Comparison of ENCODE assay signal across 8 cellular contexts in the genomic region with DNA sequence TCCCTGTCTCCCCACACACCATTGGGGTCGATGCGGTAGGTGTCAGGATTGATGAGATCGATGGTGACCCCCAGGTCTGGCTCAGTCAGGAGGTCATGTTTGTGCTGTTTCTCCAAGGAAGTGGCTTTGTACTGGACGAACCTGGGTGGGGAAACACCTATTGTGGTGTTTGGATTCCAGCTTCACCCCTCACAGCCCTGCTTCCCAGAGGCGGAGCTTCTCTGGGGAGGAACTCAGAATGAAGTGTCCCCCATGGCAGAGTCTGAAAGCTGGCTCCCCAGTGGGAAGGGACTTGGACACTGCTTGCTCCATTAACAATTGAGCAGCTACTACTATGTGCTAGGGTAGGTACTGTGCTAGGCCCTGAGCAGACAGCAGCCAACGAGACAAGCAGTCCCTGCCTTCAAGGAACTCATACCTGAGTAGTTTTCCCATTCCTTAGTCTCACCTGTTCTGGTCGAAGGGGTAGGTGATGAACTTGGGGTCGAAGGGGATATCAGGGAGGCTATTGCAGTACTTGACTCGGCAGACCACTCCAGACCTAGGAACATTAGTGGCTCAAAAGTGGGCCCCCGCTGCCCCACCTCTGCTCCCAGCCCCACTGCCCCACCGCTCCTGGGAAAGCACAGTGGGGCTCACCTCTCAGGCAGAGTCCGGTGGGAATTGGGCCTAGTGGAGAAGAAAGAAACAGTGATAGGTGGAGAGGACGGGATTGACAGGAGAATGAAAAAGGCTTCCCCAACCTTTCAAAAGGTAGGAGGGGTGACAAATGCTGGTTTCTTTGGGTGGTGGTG. TPM values are rescaled to one million over a fixed set of nuclear protein-coding genes. Genes with fewer than 3 reads are reported as not detected.
DNase-seq lines count a peak whose midpoint lies in the region; ATAC-seq lines count a peak whose summit lies in the region.

No MANE protein-coding gene starts in this region.

- H3K4me3 ChIP-seq in iPS-18c (ENCODE audit: insufficient read depth, low read depth, low read length): peak overlapping the region; percentile 92
- H3K4me3 ChIP-seq in subcutaneous abdominal adipose tissue (ENCODE audit: low read depth in 1 of 5, low read length in 5 of 5): peak overlapping the region; percentile 80 to 99 (median 97)

- H3K9me3 ChIP-seq in iPS-18c (ENCODE audit: control insufficient read depth, insufficient read depth, low read length): no peaks in the 10 kb centered on the region
- no peaks in the 10 kb centered on the region for H3K9me3 ChIP-seq in subcutaneous abdominal adipose tissue (ENCODE audit: control insufficient read depth in 5 of 5, low read length in 5 of 5)

- peak overlapping the region; percentile 99 for H3K4me3 Mint-ChIP-seq in T-helper 2 cell treated with Interferon-gamma antibody and Interleukin-4, amounts not matched to agents 5 μg/mL and 100 μg/mL, for 36 hours
- peak overlapping the region; percentile 98 for H3K4me3 Mint-ChIP-seq in activated T-helper 2 cell treated with anti-CD3 and anti-CD28 coated beads, Interferon-gamma antibody, Interleukin-2, Interleukin-4, amounts not matched to agents 10 μg/mL and 5 μg/mL and 100 μg/mL, durations not matched to agents 14 hours and 24 hours and 36 hours (ENCODE audit: low read depth)

- no peaks in the 10 kb centered on the region for H3K27me3 ChIP-seq in subcutaneous abdominal adipose tissue (ENCODE audit: control insufficient read depth in 5 of 5, insufficient read depth in 4 of 5, low read length in 5 of 5)

- H3K4me1 Mint-ChIP-seq in T-helper 2 cell treated with Interferon-gamma antibody and Interleukin-4, amounts not matched to agents 5 μg/mL and 100 μg/mL, for 36 hours (ENCODE audit: low read depth): peaks cover 11% of the 10 kb centered on the region
- peaks cover 18% of the 10 kb centered on the region for H3K4me1 Mint-ChIP-seq in activated T-helper 2 cell treated with anti-CD3 and anti-CD28 coated beads, Interferon-gamma antibody, Interleukin-2, Interleukin-4, amounts not matched to agents 10 μg/mL and 5 μg/mL and 100 μg/mL, durations not matched to agents 14 hours and 24 hours and 36 hours (ENCODE audit: low read depth)

- peak overlapping the region; percentile 97 for H3K27ac ChIP-seq in subcutaneous abdominal adipose tissue (ENCODE audit: low read depth, low read length)

- peak overlapping the region; percentile 98 for H3K27ac Mint-ChIP-seq in T-helper 2 cell treated with Interferon-gamma antibody and Interleukin-4, amounts not matched to agents 5 μg/mL and 100 μg/mL, for 36 hours
- peak overlapping the region; percentile 96 for H3K27ac Mint-ChIP-seq in activated T-helper 2 cell treated with anti-CD3 and anti-CD28 coated beads, Interferon-gamma antibody, Interleukin-2, Interleukin-4, amounts not matched to agents 10 μg/mL and 5 μg/mL and 100 μg/mL, durations not matched to agents 14 hours and 24 hours and 36 hours

- H3K9me3 Mint-ChIP-seq in T-helper 2 cell treated with Interferon-gamma antibody and Interleukin-4, amounts not matched to agents 5 μg/mL and 100 μg/mL, for 36 hours: no peaks in the 10 kb centered on the region
- no peaks in the 10 kb centered on the region for H3K9me3 Mint-ChIP-seq in activated T-helper 2 cell treated with anti-CD3 and anti-CD28 coated beads, Interferon-gamma antibody, Interleukin-2, Interleukin-4, amounts not matched to agents 10 μg/mL and 5 μg/mL and 100 μg/mL, durations not matched to agents 14 hours and 24 hours and 36 hours

- no peak for ATAC-seq in GM21786 (IDR thresholded peaks at IDR 0.05; ENCODE audit: unreplicated experiment)

- peaks cover 55% of the 10 kb centered on the region for H3K36me3 Mint-ChIP-seq in T-helper 2 cell treated with Interferon-gamma antibody and Interleukin-4, amounts not matched to agents 5 μg/mL and 100 μg/mL, for 36 hours (ENCODE audit: low read depth)
- H3K36me3 Mint-ChIP-seq in activated T-helper 2 cell treated with anti-CD3 and anti-CD28 coated beads, Interferon-gamma antibody, Interleukin-2, Interleukin-4, amounts not matched to agents 10 μg/mL and 5 μg/mL and 100 μg/mL, durations not matched to agents 14 hours and 24 hours and 36 hours (ENCODE audit: low read depth): peaks cover 47% of the 10 kb centered on the region

- H3K4me1 ChIP-seq in subcutaneous abdominal adipose tissue (ENCODE audit: control insufficient read depth in 5 of 5, insufficient read depth in 5 of 5, low read length in 5 of 5): peaks cover 0 to 28% (median 25%) of the 10 kb centered on the region in 5 donors

- peak overlapping the region; percentile 68 to 98 (median 95) for H3K9ac ChIP-seq in subcutaneous abdominal adipose tissue (ENCODE audit: low read length in 5 of 5)

- no peaks in the 10 kb centered on the region for H3K27me3 Mint-ChIP-seq in T-helper 2 cell treated with Interferon-gamma antibody and Interleukin-4, amounts not matched to agents 5 μg/mL and 100 μg/mL, for 36 hours (ENCODE audit: low read depth)
- no peaks in the 10 kb centered on the region for H3K27me3 Mint-ChIP-seq in activated T-helper 2 cell treated with anti-CD3 and anti-CD28 coated beads, Interferon-gamma antibody, Interleukin-2, Interleukin-4, amounts not matched to agents 10 μg/mL and 5 μg/mL and 100 μg/mL, durations not matched to agents 14 hours and 24 hours and 36 hours (ENCODE audit: low read depth)

- DNase-seq in T-helper 2 cell treated with Interferon-gamma antibody and Interleukin-4, amounts not matched to agents 5 μg/mL and 100 μg/mL, for 36 hours (ENCODE audit: low spot score): no peak
- DNase-seq in T-helper 2 cell: no peak
- no peak for DNase-seq in activated T-helper 2 cell treated with anti-CD3 and anti-CD28 coated beads, Interferon-gamma antibody, Interleukin-2, Interleukin-4, amounts not matched to agents 10 μg/mL and 5 μg/mL and 100 μg/mL, durations not matched to agents 14 hours and 24 hours and 36 hours (ENCODE audit: low spot score)
- no peak for DNase-seq in NK-92 treated with Interleukin-12 subunit alpha and Interleukin-12 subunit beta, amount 100 ng/mL, for 24 hours (lab: John Stamatoyannopoulos, UW)
- DNase-seq in EL: no peak

- H3K36me3 ChIP-seq in subcutaneous abdominal adipose tissue (ENCODE audit: control insufficient read depth in 5 of 5, insufficient read depth in 5 of 5, low read length in 5 of 5): peaks cover 5 to 58% (median 57%) of the 10 kb centered on the region in 5 donors

- intact Hi-C loops in activated T-helper 2 cell treated with anti-CD3 and anti-CD28 coated beads, Interferon-gamma antibody, Interleukin-2, Interleukin-4, amounts not matched to agents 10 μg/mL and 5 μg/mL and 100 μg/mL, durations not matched to agents 14 hours and 24 hours and 36 hours (cut with micrococcal nuclease): no loop called here

RNA-seq across cellular contexts. Expression of gene PAF1, which starts 1.1 kb away (rescaled TPM):
- 49.5 and 51.1 TPM in 2 replicates for total RNA-seq in activated T-helper 2 cell treated with anti-CD3 and anti-CD28 coated beads, Interferon-gamma antibody, Interleukin-2, Interleukin-4, amounts not matched to agents 10 μg/mL and 5 μg/mL and 100 μg/mL, durations not matched to agents 14 hours and 24 hours and 36 hours

RNA-seq across cellular contexts. Expression of gene MED29, which starts 1.4 kb away (rescaled TPM):
- total RNA-seq in activated T-helper 2 cell treated with anti-CD3 and anti-CD28 coated beads, Interferon-gamma antibody, Interleukin-2, Interleukin-4, amounts not matched to agents 10 μg/mL and 5 μg/mL and 100 μg/mL, durations not matched to agents 14 hours and 24 hours and 36 hours: 32.3 and 34.7 TPM in 2 replicates

RNA-seq across cellular contexts. Expression of gene ZFP36, which starts 16.8 kb away (rescaled TPM):
- 45.4 and 46.9 TPM in 2 replicates for total RNA-seq in activated T-helper 2 cell treated with anti-CD3 and anti-CD28 coated beads, Interferon-gamma antibody, Interleukin-2, Interleukin-4, amounts not matched to agents 10 μg/mL and 5 μg/mL and 100 μg/mL, durations not matched to agents 14 hours and 24 hours and 36 hours

RNA-seq across cellular contexts. Expression of gene PLEKHG2, which starts 22.7 kb away (rescaled TPM):
- total RNA-seq in activated T-helper 2 cell treated with anti-CD3 and anti-CD28 coated beads, Interferon-gamma antibody, Interleukin-2, Interleukin-4, amounts not matched to agents 10 μg/mL and 5 μg/mL and 100 μg/mL, durations not matched to agents 14 hours and 24 hours and 36 hours: 49.8 and 50.7 TPM in 2 replicates

RNA-seq across cellular contexts. Expression of gene RPS16, which starts 45.9 kb away (rescaled TPM):
- 2,627 and 2,674 TPM in 2 replicates for total RNA-seq in activated T-helper 2 cell treated with anti-CD3 and anti-CD28 coated beads, Interferon-gamma antibody, Interleukin-2, Interleukin-4, amounts not matched to agents 10 μg/mL and 5 μg/mL and 100 μg/mL, durations not matched to agents 14 hours and 24 hours and 36 hours
